ENCODE assay signal across 11 cellular contexts in the genomic region with DNA sequence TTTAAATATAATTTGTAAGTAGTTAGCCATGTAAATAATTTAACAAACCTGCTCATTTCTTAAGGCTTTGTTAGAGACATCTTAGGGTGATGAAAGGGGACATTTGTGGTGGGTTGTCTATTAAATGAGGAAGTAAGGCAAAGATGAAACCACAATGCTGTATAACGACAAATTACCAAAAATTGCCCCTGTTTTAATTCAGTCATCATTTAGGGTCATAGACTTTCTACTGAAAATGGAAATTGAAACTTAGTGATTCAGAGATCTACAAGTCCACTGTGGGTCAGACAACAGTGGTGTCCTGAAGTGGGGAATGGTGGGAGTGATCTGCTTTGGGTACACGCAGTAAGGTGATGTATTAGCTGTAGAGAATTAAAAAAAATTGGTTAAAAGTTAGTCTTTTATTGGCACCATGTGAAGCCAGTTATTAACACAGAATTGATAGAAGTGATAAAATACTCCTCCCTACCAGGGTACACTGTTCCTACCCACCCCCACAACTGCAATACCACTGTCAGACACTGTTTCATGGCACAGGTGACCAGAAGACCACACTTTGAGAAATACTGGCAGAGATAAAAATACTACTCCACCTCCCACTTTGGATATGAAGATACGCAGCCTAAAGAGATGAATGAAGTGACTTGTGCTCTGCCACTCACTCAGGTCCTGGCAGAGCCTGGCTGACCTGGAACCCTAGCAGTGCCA. TPM values are rescaled to one million over a fixed set of nuclear protein-coding genes. Genes with fewer than 3 reads are reported as not detected.
A peak's percentile ranks its signal among the peaks of the same experiment; 100 is the strongest.
DNase-seq lines count a peak whose midpoint lies in the region; ATAC-seq, FAIRE-seq and TF ChIP-seq lines count a peak whose summit lies in the region.
"Had no signal": no experiment of that assay in that cellular context is flagged by ENCODE, and none has a peak within 500 bp of the region (broad histone marks: within the 10 kb centered on the region; RNA-seq: fewer than 3 reads in every experiment).

No MANE protein-coding gene starts in this region.

- FAIRE-seq in kidney (lab: Jason Lieb, UNC): no peak
- no peak for FAIRE-seq in D721Med (lab: Jason Lieb, UNC)
- FAIRE-seq: endometrium had no signal

- H3K4me3 Mint-ChIP-seq in activated naive CD4-positive, alpha-beta T cell treated with anti-CD3 and anti-CD28 coated beads, Interleukin-2, amount 10 ng/mL, durations not matched to agents 7 days and 5 days: no peak overlapping the region
- H3K4me3 Mint-ChIP-seq: WTC11 had no signal

- H3K36me3 Mint-ChIP-seq in activated naive CD4-positive, alpha-beta T cell treated with anti-CD3 and anti-CD28 coated beads, Interleukin-2, amount 10 ng/mL, durations not matched to agents 7 days and 5 days: peaks cover under 1% of the 10 kb centered on the region
- H3K36me3 Mint-ChIP-seq: WTC11 had no signal

- no peak overlapping the region for H3K4me3 ChIP-seq in kidney (ENCODE audit: low read length in 2 of 2)
- no peak overlapping the region for H3K4me3 ChIP-seq in H7 (ENCODE audit: insufficient read depth, low read depth, low read length)

- H3K27me3 ChIP-seq in H7 (ENCODE audit: control insufficient read depth, insufficient read depth, low read length): no peaks in the 10 kb centered on the region; the same call in 1 of the 2 replicates

- no peak overlapping the region for H3K27ac ChIP-seq in kidney (ENCODE audit: low read depth in 2 of 2, low read length in 2 of 2)

- H3K27me3 Mint-ChIP-seq in activated naive CD4-positive, alpha-beta T cell treated with anti-CD3 and anti-CD28 coated beads, Interleukin-2, amount 10 ng/mL, durations not matched to agents 7 days and 5 days: no peaks in the 10 kb centered on the region

- DNase-seq in germinal center (ENCODE audit: low spot score): peak; percentile 15
- DNase-seq in activated naive CD4-positive, alpha-beta T cell treated with anti-CD3 and anti-CD28 coated beads, Interleukin-2, amount 10 ng/mL, durations not matched to agents 7 days and 5 days: no peak
- no peak for DNase-seq in kidney
- DNase-seq in H7: no peak
- no peak for DNase-seq in D721Med (ENCODE audit: insufficient read length, low spot score)
- DNase-seq: NCI-H1417 had no signal

- no peak overlapping the region for H3K9ac ChIP-seq in kidney (ENCODE audit: low read length in 2 of 2)

- ATAC-seq in GM18499 (IDR thresholded peaks at IDR 0.05; ENCODE audit: insufficient read depth, unreplicated experiment) (peak; percentile 75), GM21619 (IDR thresholded peaks at IDR 0.05; ENCODE audit: unreplicated experiment) (peak; percentile 70), HG03565 (IDR thresholded peaks at IDR 0.05; ENCODE audit: unreplicated experiment) (peak; percentile 77)

- intact Hi-C loops in kidney (cut with DNase I): no loop called here

- CTCF ChIA-PET in activated naive CD4-positive, alpha-beta T cell treated with anti-CD3 and anti-CD28 coated beads, Interleukin-2, amount 10 ng/mL, durations not matched to agents 7 days and 5 days (lab: Charles Lee): no interaction called here

- H3K9me3 Mint-ChIP-seq in activated naive CD4-positive, alpha-beta T cell treated with anti-CD3 and anti-CD28 coated beads, Interleukin-2, amount 10 ng/mL, durations not matched to agents 7 days and 5 days: no peaks in the 10 kb centered on the region
- H3K9me3 Mint-ChIP-seq: WTC11 had no signal

- no peak overlapping the region for H3K27ac Mint-ChIP-seq in activated naive CD4-positive, alpha-beta T cell treated with anti-CD3 and anti-CD28 coated beads, Interleukin-2, amount 10 ng/mL, durations not matched to agents 7 days and 5 days
- H3K27ac Mint-ChIP-seq: WTC11 had no signal

- H3K4me1 ChIP-seq in kidney (ENCODE audit: control insufficient read depth in 1 of 2, insufficient read depth in 1 of 2, low read depth in 1 of 2, low read length in 2 of 2): peaks cover 4 to 17% of the 10 kb centered on the region in 2 donors

- no peak for TF ChIP-seq CTCF in kidney (IDR thresholded peaks at IDR 0.05; ENCODE audit: borderline replicate concordance, extremely low read depth, insufficient read depth)
- TF ChIP-seq CTCF in D721Med (IDR thresholded peaks at IDR 0.05; ENCODE audit: insufficient read depth, missing control alignments): no peak

- H3K36me3 ChIP-seq in kidney (ENCODE audit: control insufficient read depth in 1 of 2, insufficient read depth in 2 of 2, low read length in 2 of 2) (no peaks in the 10 kb centered on the region), H7 (replicated peaks; ENCODE audit: control insufficient read depth, insufficient read depth, low read length) (no peaks in the 10 kb centered on the region)

- H3K4me1 Mint-ChIP-seq in activated naive CD4-positive, alpha-beta T cell treated with anti-CD3 and anti-CD28 coated beads, Interleukin-2, amount 10 ng/mL, durations not matched to agents 7 days and 5 days: peaks cover 53% of the 10 kb centered on the region

- no peaks in the 10 kb centered on the region for H3K9me3 ChIP-seq in kidney (ENCODE audit: control insufficient read depth in 1 of 2, low read length in 2 of 2)

RNA-seq across cellular contexts. Expression of a gene that starts 13.4 kb away (rescaled TPM):
- total RNA-seq in kidney: 18.8 TPM
- 9.4 TPM for polyA plus RNA-seq in kidney (ENCODE audit: insufficient read depth, low read depth, low replicate concordance)
- 13.1 and 14.0 TPM in 2 replicates for total RNA-seq in H7 (2014; rRNA removed; shearing (Covaris generic))
